In the genomic region with DNA sequence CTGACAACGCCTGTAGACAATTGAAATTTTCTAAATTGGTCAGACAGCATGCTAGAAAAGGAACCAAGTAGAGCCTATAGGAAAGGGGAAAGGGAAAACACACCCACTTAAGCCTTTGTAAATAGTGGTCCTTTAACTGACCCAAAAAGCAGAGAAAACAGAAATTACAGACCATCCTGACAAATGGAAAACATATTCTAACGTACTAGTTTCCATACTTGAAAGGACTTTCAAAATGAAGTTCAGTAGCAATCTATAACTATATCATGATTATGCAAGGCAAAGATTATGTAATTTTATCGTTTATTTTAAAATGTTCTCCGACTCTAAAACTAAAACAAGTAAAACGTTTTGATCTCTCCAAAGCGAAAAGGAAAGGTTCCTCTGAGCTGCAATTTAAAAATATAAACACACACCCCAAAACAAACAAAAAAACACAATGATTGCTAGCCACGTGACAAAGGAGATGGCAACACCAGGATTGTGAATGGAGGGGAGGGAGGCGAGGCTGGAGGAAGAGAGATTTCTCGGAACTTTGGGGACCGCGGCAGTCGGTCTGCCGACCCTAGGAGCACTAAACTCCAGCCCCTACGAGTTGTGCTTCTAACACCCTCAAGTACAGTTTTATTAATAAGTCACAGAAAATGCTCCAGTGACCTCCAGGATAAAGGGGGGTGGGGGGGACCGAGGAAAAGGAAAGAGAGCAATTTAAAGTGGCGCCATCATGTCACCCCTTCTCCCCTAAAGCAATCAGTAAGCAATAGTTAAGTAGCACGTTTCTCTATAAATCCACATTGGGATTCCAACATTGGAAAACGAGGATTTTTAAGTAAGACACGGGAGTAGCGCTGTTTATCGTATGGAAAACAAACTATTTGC, we compare ENCODE assay signal across 8 cellular contexts. TPM values are rescaled to one million over a fixed set of nuclear protein-coding genes. Genes with fewer than 3 reads are reported as not detected.
DNase-seq lines count a peak whose midpoint lies in the region; ATAC-seq, FAIRE-seq and TF ChIP-seq lines count a peak whose summit lies in the region.

No MANE protein-coding gene starts in this region.

- H3K27me3 ChIP-seq in Caco-2 (replicated peaks; ENCODE audit: control insufficient read depth, insufficient read depth, low read length): no peaks in the 10 kb centered on the region
- H3K27me3 ChIP-seq in OCI-LY3 (ENCODE audit: low read depth, low read length): no peaks in the 10 kb centered on the region
- no peaks in the 10 kb centered on the region for H3K27me3 ChIP-seq in body of pancreas

- CTCF ChIA-PET in Caco-2 (lab: Charles Lee): interaction anchor here (1.5 kb wide), 1 partner anchor 147 kb away, joined by 32 read pairs; no protein-coding TSS in a partner anchor

- WGBS in body of pancreas, 2 donors: 0% methylated on average over 21 of the region's 21 CpGs

- H3K4me1 ChIP-seq in Caco-2: peaks cover 34% of the 10 kb centered on the region
- peaks cover 24% of the 10 kb centered on the region for H3K4me1 ChIP-seq in OCI-LY3 (ENCODE audit: low read length)
- peaks cover 60% of the 10 kb centered on the region for H3K4me1 ChIP-seq in body of pancreas
- H3K4me1 ChIP-seq in kidney (ENCODE audit: control insufficient read depth in 1 of 2, insufficient read depth in 1 of 2, low read depth in 1 of 2, low read length in 2 of 2): peaks cover 25 to 27% of the 10 kb centered on the region in 2 donors

- H3K27ac ChIP-seq in OCI-LY3 (ENCODE audit: low read length) (peak overlapping the region; percentile 85), body of pancreas (peak overlapping the region; percentile 46 to 100 (median 100)), kidney (ENCODE audit: low read depth in 2 of 2, low read length in 2 of 2) (peak overlapping the region; percentile 97 to 98)

- H3K79me2 ChIP-seq in OCI-LY3 (ENCODE audit: low read length): peaks cover 86% of the 10 kb centered on the region

- no peaks in the 10 kb centered on the region for H3K36me3 ChIP-seq in Caco-2 (ENCODE audit: control insufficient read depth, insufficient read depth, low read length)
- no peaks in the 10 kb centered on the region for H3K36me3 ChIP-seq in OCI-LY3 (replicated peaks; ENCODE audit: low read depth, low read length)
- no peaks in the 10 kb centered on the region for H3K36me3 ChIP-seq in body of pancreas (replicated peaks in 1 of 2; ENCODE audit: insufficient read depth in 1 of 2, low read depth in 2 of 2)
- H3K36me3 ChIP-seq in kidney (ENCODE audit: control insufficient read depth in 1 of 2, insufficient read depth in 2 of 2, low read length in 2 of 2): no peaks in the 10 kb centered on the region

- ATAC-seq in body of pancreas: no peak
- no peak for ATAC-seq in stimulated activated effector memory CD8-positive, alpha-beta T cell treated with anti-CD3 and anti-CD28 coated beads, Interleukin-12 subunit alpha, Interleukin-12 subunit beta, amount 100 ng/mL, for 72 hours
- ATAC-seq in GM21786 (IDR thresholded peaks at IDR 0.05; ENCODE audit: unreplicated experiment): no peak

- H3K4me2 ChIP-seq in OCI-LY3 (ENCODE audit: low read length): peak overlapping the region; percentile 83

- H3K27me3 Mint-ChIP-seq in Caco-2 (ENCODE audit: insufficient read depth, unreplicated experiment): no peaks in the 10 kb centered on the region
- no peaks in the 10 kb centered on the region for H3K27me3 Mint-ChIP-seq in HFFc6 (ENCODE audit: insufficient read depth)

- intact Hi-C loops in Caco-2 (cut with micrococcal nuclease; ENCODE audit: unreplicated experiment) (loop anchor here (1.0 to 10.0 kb wide), 2 partner anchors 93 to 189 kb away; no protein-coding TSS in a partner anchor), body of pancreas (cut with DNase I) (no loop called here), kidney (cut with DNase I) (no loop called here)

- no peaks in the 10 kb centered on the region for H3K9me3 Mint-ChIP-seq in Caco-2 (ENCODE audit: unreplicated experiment)
- H3K9me3 Mint-ChIP-seq in HFFc6: no peaks in the 10 kb centered on the region
- no peaks in the 10 kb centered on the region for H3K9me3 Mint-ChIP-seq in stimulated activated effector memory CD8-positive, alpha-beta T cell treated with anti-CD3 and anti-CD28 coated beads, Interleukin-12 subunit alpha, Interleukin-12 subunit beta, amount 100 ng/mL, for 72 hours

- TF ChIP-seq CTCF in Caco-2 (IDR thresholded peaks at IDR 0.05; ENCODE audit: insufficient read depth in 1 of 2, low read depth in 1 of 2, low read length in 1 of 2, severe bottlenecking in 1 of 2, unreplicated experiment in 1 of 2): no peak
- no peak for TF ChIP-seq CTCF in HFFc6 (IDR thresholded peaks at IDR 0.05)
- TF ChIP-seq CTCF in OCI-LY3 (IDR thresholded peaks at IDR 0.05; ENCODE audit: low read depth, low read length): no peak
- no peak for TF ChIP-seq CTCF in body of pancreas (IDR thresholded peaks at IDR 0.05)
- TF ChIP-seq CTCF in kidney (IDR thresholded peaks at IDR 0.05; ENCODE audit: borderline replicate concordance, extremely low read depth, insufficient read depth): no peak

- H3K4me3 Mint-ChIP-seq in Caco-2 (ENCODE audit: unreplicated experiment) (peak overlapping the region; percentile 98), HFFc6 (peak overlapping the region; percentile 92)
- H3K4me3 Mint-ChIP-seq in stimulated activated effector memory CD8-positive, alpha-beta T cell treated with anti-CD3 and anti-CD28 coated beads, Interleukin-12 subunit alpha, Interleukin-12 subunit beta, amount 100 ng/mL, for 72 hours: peak overlapping the region; percentile 96

- peak overlapping the region; percentile 59 for H3K4me3 ChIP-seq in Caco-2 (ENCODE audit: low read depth, low read length)
- H3K4me3 ChIP-seq in OCI-LY3 (ENCODE audit: low read length): peak overlapping the region; percentile 97
- peak overlapping the region; percentile 94 for H3K4me3 ChIP-seq in body of pancreas
- H3K4me3 ChIP-seq in kidney (ENCODE audit: low read length in 2 of 2): peak overlapping the region; percentile 93 to 98

- POLR2A ChIA-PET in Caco-2 (lab: Charles Lee): no interaction called here

- H3K36me3 Mint-ChIP-seq in Caco-2 (ENCODE audit: insufficient read depth, unreplicated experiment) (peaks cover 45% of the 10 kb centered on the region), HFFc6 (ENCODE audit: low read depth) (peaks cover 12% of the 10 kb centered on the region)
- H3K36me3 Mint-ChIP-seq in stimulated activated effector memory CD8-positive, alpha-beta T cell treated with anti-CD3 and anti-CD28 coated beads, Interleukin-12 subunit alpha, Interleukin-12 subunit beta, amount 100 ng/mL, for 72 hours: peaks cover 53% of the 10 kb centered on the region

- peak overlapping the region; percentile 97 for H3K27ac Mint-ChIP-seq in Caco-2 (ENCODE audit: unreplicated experiment)
- H3K27ac Mint-ChIP-seq in HFFc6: peak overlapping the region; percentile 93
- H3K27ac Mint-ChIP-seq in stimulated activated effector memory CD8-positive, alpha-beta T cell treated with anti-CD3 and anti-CD28 coated beads, Interleukin-12 subunit alpha, Interleukin-12 subunit beta, amount 100 ng/mL, for 72 hours: peak overlapping the region; percentile 97

- TF ChIP-seq POLR2A in body of pancreas (IDR thresholded peaks at IDR 0.05): peak in 2 of 3 donors; percentile 30 to 39

- DNase-seq in Caco-2 (peak in 1 of 2 experiments; percentile 45), HFFc6 (peak; percentile 11), body of pancreas (peak in 1 of 4 donors; percentile 45), kidney (peak; percentile 70), A172 (ENCODE audit: low spot score) (no peak)
- DNase-seq in stimulated activated effector memory CD8-positive, alpha-beta T cell treated with anti-CD3 and anti-CD28 coated beads, Interleukin-12 subunit alpha, Interleukin-12 subunit beta, amount 100 ng/mL, for 72 hours (ENCODE audit: low spot score in 2 of 2): no peak

- TSS peak; percentile 58 for BruUV-seq in Caco-2 (replicated peaks; lab: Mats Ljungman, UMichigan)

- FAIRE-seq in kidney (lab: Jason Lieb, UNC): no peak

- H3K9ac ChIP-seq in OCI-LY3 (ENCODE audit: low read length): peak overlapping the region; percentile 95
- H3K9ac ChIP-seq in kidney (ENCODE audit: low read length in 2 of 2): peak overlapping the region; percentile 92 to 97

- H3K9me3 ChIP-seq in Caco-2 (no peaks in the 10 kb centered on the region), OCI-LY3 (ENCODE audit: insufficient read depth, low read length) (no peaks in the 10 kb centered on the region), body of pancreas (no peaks in the 10 kb centered on the region), kidney (ENCODE audit: control insufficient read depth in 1 of 2, low read length in 2 of 2) (no peaks in the 10 kb centered on the region)

- H2AFZ ChIP-seq in OCI-LY3 (ENCODE audit: low read depth, low read length): no peak overlapping the region

- peaks cover 28% of the 10 kb centered on the region for H3K4me1 Mint-ChIP-seq in Caco-2 (ENCODE audit: low read depth, unreplicated experiment)
- H3K4me1 Mint-ChIP-seq in HFFc6 (ENCODE audit: low read depth): peaks cover 38% of the 10 kb centered on the region
- peaks cover 59% of the 10 kb centered on the region for H3K4me1 Mint-ChIP-seq in stimulated activated effector memory CD8-positive, alpha-beta T cell treated with anti-CD3 and anti-CD28 coated beads, Interleukin-12 subunit alpha, Interleukin-12 subunit beta, amount 100 ng/mL, for 72 hours

- H4K20me1 ChIP-seq in OCI-LY3 (ENCODE audit: insufficient read depth, low read length): peaks cover 53% of the 10 kb centered on the region

RNA-seq across cellular contexts. Expression of a gene that starts 1.7 kb away (rescaled TPM):
- total RNA-seq in Caco-2 (2022): 83.0 and 88.9 TPM in 2 replicates
- 10 to 100 TPM; 23.8 to 33.0 (median 27.7) TPM for total RNA-seq in HFFc6 (2021; fragmentation: NEBNext Ultra II Directional; extraction: Animal tissue kit (Norgen Biotek cat#: 25700))
- 100 to 1,000 TPM in 1 of 2 donors, 10 to 100 TPM in 1; 68.2 to 190 TPM for total RNA-seq in body of pancreas
- total RNA-seq in kidney: 97.3 TPM
- 13.7 TPM for polyA plus RNA-seq in kidney (ENCODE audit: insufficient read depth, low read depth, low replicate concordance)
- total RNA-seq in A172 (2014; rRNA removed; shearing (Covaris generic)): 21.6 and 24.9 TPM in 2 replicates

Comparison
In these comparisons a context has a peak if more than half of its experiments do, and no peak if none do; other contexts are left out.
1. DNase-seq: peak in HFFc6 (single experiment) and kidney (single experiment); none in stimulated activated effector memory CD8-positive, alpha-beta T cell treated with anti-CD3 and anti-CD28 coated beads, Interleukin-12 subunit alpha, Interleukin-12 subunit beta, amount 100 ng/mL, for 72 hours (0 of 2) and A172 (single experiment).
2. Peak in every context shown above with its lines, with median percentiles within 50 percentile points of each other: H3K4me3 ChIP-seq, H3K27ac Mint-ChIP-seq, H3K4me3 Mint-ChIP-seq and H3K27ac ChIP-seq.